8 cellular contexts compared by ENCODE assay signal in genomic region chr16:27867122-27868110, GRCh38.
DNase-seq lines count a peak whose midpoint lies in the region; ATAC-seq, FAIRE-seq and TF ChIP-seq lines count a peak whose summit lies in the region.

No MANE protein-coding gene starts in this region.

- no peak overlapping the region for H3K27ac ChIP-seq in smooth muscle cell (ENCODE audit: low read depth)

- H3K4me2 ChIP-seq in smooth muscle cell: no peak overlapping the region

- H3K4me1 ChIP-seq in Caco-2 (no peaks in the 10 kb centered on the region), smooth muscle cell (ENCODE audit: low read depth) (no peaks in the 10 kb centered on the region)

- FAIRE-seq in HTR-8/SVneo (lab: Jason Lieb, UNC): peak; percentile 16

- H3K27me3 ChIP-seq in Caco-2 (replicated peaks; ENCODE audit: control insufficient read depth, insufficient read depth, low read length) (no peaks in the 10 kb centered on the region), smooth muscle cell (ENCODE audit: low read depth) (no peaks in the 10 kb centered on the region)

- POLR2A ChIA-PET in Caco-2 (lab: Charles Lee): interaction anchor here (0.6 kb wide), 1 partner anchor 236 kb away, joined by 3 read pairs; no protein-coding TSS in a partner anchor

- H3K36me3 ChIP-seq in Caco-2 (ENCODE audit: control insufficient read depth, insufficient read depth, low read length): no peaks in the 10 kb centered on the region
- H3K36me3 ChIP-seq in smooth muscle cell (ENCODE audit: low read depth): no peaks in the 10 kb centered on the region

- no peaks in the 10 kb centered on the region for H4K20me1 ChIP-seq in smooth muscle cell (ENCODE audit: low read depth)

- no peaks in the 10 kb centered on the region for H3K36me3 Mint-ChIP-seq in Caco-2 (ENCODE audit: insufficient read depth, unreplicated experiment)
- H3K36me3 Mint-ChIP-seq in activated naive CD4-positive, alpha-beta T cell treated with anti-CD3 and anti-CD28 coated beads, Interleukin-2, amount 10 ng/mL, durations not matched to agents 7 days and 5 days: no peaks in the 10 kb centered on the region

- DNase-seq in Caco-2 (peak; percentile 61 to 71), HTR-8/SVneo (ENCODE audit: insufficient read length, low spot score) (peak; percentile 62), SK-MEL-5 (ENCODE audit: low read depth, low spot score) (peak; percentile 87), left ventricle myocardium superior (peak; percentile 62), smooth muscle cell (lab: John Stamatoyannopoulos, UW; ENCODE audit: unreplicated experiment) (no peak)
- peak; percentile 74 for DNase-seq in activated naive CD4-positive, alpha-beta T cell treated with anti-CD3 and anti-CD28 coated beads, Interleukin-2, amount 10 ng/mL, durations not matched to agents 7 days and 5 days

- CTCF ChIA-PET in Caco-2 (lab: Charles Lee): interaction anchor here (0.6 to 1.1 kb wide), 3 partner anchors 25 to 354 kb away, joined by 3 to 8 read pairs (median 4); no protein-coding TSS in a partner anchor
- CTCF ChIA-PET in activated naive CD4-positive, alpha-beta T cell treated with anti-CD3 and anti-CD28 coated beads, Interleukin-2, amount 10 ng/mL, durations not matched to agents 7 days and 5 days (lab: Charles Lee): interaction anchor here (1.2 to 1.8 kb wide), 4 partner anchors 20 to 203 kb away, joined by 3 to 5 read pairs (median 4); no protein-coding TSS in a partner anchor

- intact Hi-C loops in Caco-2 (cut with micrococcal nuclease; ENCODE audit: unreplicated experiment) (loop anchor here (5.0 kb wide), 1 partner anchor 85 kb away; no protein-coding TSS in a partner anchor), left ventricle myocardium superior (cut with micrococcal nuclease) (no loop called here)

- H3K4me3 ChIP-seq in Caco-2 (ENCODE audit: low read depth, low read length) (no peak overlapping the region), smooth muscle cell (no peak overlapping the region)

- H3F3A ChIP-seq in smooth muscle cell (ENCODE audit: low read depth): no peaks in the 10 kb centered on the region

- ATAC-seq in left ventricle myocardium superior: peak; percentile 78
- ATAC-seq in HG03354 (IDR thresholded peaks at IDR 0.05; ENCODE audit: poor library complexity, severe bottlenecking, unreplicated experiment): no peak
- ATAC-seq in HG03457 (IDR thresholded peaks at IDR 0.05; ENCODE audit: unreplicated experiment): no peak

- H3K9ac ChIP-seq in smooth muscle cell (ENCODE audit: low read depth): no peak overlapping the region

- in situ Hi-C loops in SK-MEL-5 (cut with HindIII; ENCODE audit: low pct_unique_long_range_greater_than_20kb, low sequenced_read_pairs): no loop called here

- no peak overlapping the region for H2AFZ ChIP-seq in smooth muscle cell (ENCODE audit: low read depth)

- peaks cover 4% of the 10 kb centered on the region for H3K27me3 Mint-ChIP-seq in Caco-2 (ENCODE audit: insufficient read depth, unreplicated experiment)
- peaks cover 6% of the 10 kb centered on the region for H3K27me3 Mint-ChIP-seq in activated naive CD4-positive, alpha-beta T cell treated with anti-CD3 and anti-CD28 coated beads, Interleukin-2, amount 10 ng/mL, durations not matched to agents 7 days and 5 days

- no peaks in the 10 kb centered on the region for H3K4me1 Mint-ChIP-seq in Caco-2 (ENCODE audit: low read depth, unreplicated experiment)
- peaks cover 5% of the 10 kb centered on the region for H3K4me1 Mint-ChIP-seq in activated naive CD4-positive, alpha-beta T cell treated with anti-CD3 and anti-CD28 coated beads, Interleukin-2, amount 10 ng/mL, durations not matched to agents 7 days and 5 days

- BruUV-seq in Caco-2 (replicated peaks; lab: Mats Ljungman, UMichigan): no TSS peak

- 44% methylated on average over 17 of the region's 19 CpGs for WGBS in smooth muscle cell (ENCODE audit: low lambda C conversion rate)

- TF ChIP-seq CTCF in Caco-2 (IDR thresholded peaks at IDR 0.05; ENCODE audit: insufficient read depth in 1 of 2, low read depth in 1 of 2, low read length in 1 of 2, severe bottlenecking in 1 of 2, unreplicated experiment in 1 of 2): peak; percentile 14 to 24
- peak; percentile 54 for TF ChIP-seq CTCF in smooth muscle cell (IDR thresholded peaks at IDR 0.05; ENCODE audit: borderline replicate concordance, insufficient read depth, poor library complexity, severe bottlenecking)

- H3K79me2 ChIP-seq in smooth muscle cell (ENCODE audit: low read depth): no peaks in the 10 kb centered on the region

- peaks cover 18% of the 10 kb centered on the region for H3K9me3 Mint-ChIP-seq in Caco-2 (ENCODE audit: unreplicated experiment)
- H3K9me3 Mint-ChIP-seq in activated naive CD4-positive, alpha-beta T cell treated with anti-CD3 and anti-CD28 coated beads, Interleukin-2, amount 10 ng/mL, durations not matched to agents 7 days and 5 days: peaks cover 10% of the 10 kb centered on the region

- no peak overlapping the region for H3K27ac Mint-ChIP-seq in Caco-2 (ENCODE audit: unreplicated experiment)
- H3K27ac Mint-ChIP-seq in activated naive CD4-positive, alpha-beta T cell treated with anti-CD3 and anti-CD28 coated beads, Interleukin-2, amount 10 ng/mL, durations not matched to agents 7 days and 5 days: no peak overlapping the region

- H3K9me3 ChIP-seq in Caco-2 (peaks cover 11% of the 10 kb centered on the region; the same call in 1 of the 2 replicates), smooth muscle cell (replicated peaks; ENCODE audit: low read depth) (no peaks in the 10 kb centered on the region)

- no peak overlapping the region for H3K4me3 Mint-ChIP-seq in Caco-2 (ENCODE audit: unreplicated experiment)
- H3K4me3 Mint-ChIP-seq in activated naive CD4-positive, alpha-beta T cell treated with anti-CD3 and anti-CD28 coated beads, Interleukin-2, amount 10 ng/mL, durations not matched to agents 7 days and 5 days: no peak overlapping the region
